In the genomic region with DNA sequence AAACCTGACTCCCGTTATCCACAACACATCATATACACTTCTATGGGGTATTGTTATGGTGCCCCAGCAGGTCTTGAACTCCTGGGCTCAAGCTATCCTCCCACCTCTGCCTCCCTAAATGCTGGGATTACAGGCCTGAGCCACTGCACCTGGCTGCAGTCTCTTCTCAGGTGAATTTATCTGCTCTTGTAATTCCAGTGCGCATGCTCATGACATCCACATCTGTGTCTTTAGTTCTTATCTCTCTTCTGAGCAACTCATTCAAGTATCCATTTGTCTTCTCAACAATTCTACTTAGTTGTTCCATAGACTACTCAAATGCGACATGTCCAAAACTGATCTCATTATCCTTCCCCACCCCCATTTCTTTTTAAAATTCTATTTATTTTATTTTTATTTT, we compare ENCODE assay signal across 1 cellular context.
TF ChIP-seq lines count a peak whose summit lies in the region.

No MANE protein-coding gene starts in this region.

TF ChIP-seq in K562, 482 proteins besides CTCF, POLR2A, EP300 and RAD21:
- TF ChIP-seq NRF1 (conservative IDR thresholded peaks at IDR 0.05 in 1 of 2, IDR thresholded peaks at IDR 0.05 in 1 of 2) (peak; percentile 73 to 77), ZNF780A (CRISPR knock-in tag; IDR thresholded peaks at IDR 0.05) (no peak), STAG1 (CRISPR knock-in tag; IDR thresholded peaks at IDR 0.05; ENCODE audit: borderline replicate concordance) (no peak)
- TF ChIP-seq, protein P1, sequence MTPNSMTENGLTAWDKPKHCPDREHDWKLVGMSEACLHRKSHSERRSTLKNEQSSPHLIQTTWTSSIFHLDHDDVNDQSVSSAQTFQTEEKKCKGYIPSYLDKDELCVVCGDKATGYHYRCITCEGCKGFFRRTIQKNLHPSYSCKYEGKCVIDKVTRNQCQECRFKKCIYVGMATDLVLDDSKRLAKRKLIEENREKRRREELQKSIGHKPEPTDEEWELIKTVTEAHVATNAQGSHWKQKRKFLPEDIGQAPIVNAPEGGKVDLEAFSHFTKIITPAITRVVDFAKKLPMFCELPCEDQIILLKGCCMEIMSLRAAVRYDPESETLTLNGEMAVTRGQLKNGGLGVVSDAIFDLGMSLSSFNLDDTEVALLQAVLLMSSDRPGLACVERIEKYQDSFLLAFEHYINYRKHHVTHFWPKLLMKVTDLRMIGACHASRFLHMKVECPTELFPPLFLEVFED (CRISPR knock-in tag; conservative IDR thresholded peaks at IDR 0.05): no peak
- TF ChIP-seq, protein P2, sequence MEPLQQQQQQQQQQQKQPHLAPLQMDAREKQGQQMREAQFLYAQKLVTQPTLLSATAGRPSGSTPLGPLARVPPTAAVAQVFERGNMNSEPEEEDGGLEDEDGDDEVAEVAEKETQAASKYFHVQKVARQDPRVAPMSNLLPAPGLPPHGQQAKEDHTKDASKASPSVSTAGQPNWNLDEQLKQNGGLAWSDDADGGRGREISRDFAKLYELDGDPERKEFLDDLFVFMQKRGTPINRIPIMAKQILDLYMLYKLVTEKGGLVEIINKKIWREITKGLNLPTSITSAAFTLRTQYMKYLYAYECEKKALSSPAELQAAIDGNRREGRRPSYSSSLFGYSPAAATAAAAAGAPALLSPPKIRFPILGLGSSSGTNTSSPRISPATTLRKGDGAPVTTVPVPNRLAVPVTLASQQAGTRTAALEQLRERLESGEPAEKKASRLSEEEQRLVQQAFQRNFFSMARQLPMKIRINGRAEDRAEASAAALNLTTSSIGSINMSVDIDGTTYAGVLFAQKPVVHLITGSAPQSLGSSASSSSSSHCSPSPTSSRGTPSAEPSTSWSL (CRISPR knock-in tag; IDR thresholded peaks at IDR 0.05; ENCODE audit: borderline replicate concordance): no peak
- TF ChIP-seq, protein P3, sequence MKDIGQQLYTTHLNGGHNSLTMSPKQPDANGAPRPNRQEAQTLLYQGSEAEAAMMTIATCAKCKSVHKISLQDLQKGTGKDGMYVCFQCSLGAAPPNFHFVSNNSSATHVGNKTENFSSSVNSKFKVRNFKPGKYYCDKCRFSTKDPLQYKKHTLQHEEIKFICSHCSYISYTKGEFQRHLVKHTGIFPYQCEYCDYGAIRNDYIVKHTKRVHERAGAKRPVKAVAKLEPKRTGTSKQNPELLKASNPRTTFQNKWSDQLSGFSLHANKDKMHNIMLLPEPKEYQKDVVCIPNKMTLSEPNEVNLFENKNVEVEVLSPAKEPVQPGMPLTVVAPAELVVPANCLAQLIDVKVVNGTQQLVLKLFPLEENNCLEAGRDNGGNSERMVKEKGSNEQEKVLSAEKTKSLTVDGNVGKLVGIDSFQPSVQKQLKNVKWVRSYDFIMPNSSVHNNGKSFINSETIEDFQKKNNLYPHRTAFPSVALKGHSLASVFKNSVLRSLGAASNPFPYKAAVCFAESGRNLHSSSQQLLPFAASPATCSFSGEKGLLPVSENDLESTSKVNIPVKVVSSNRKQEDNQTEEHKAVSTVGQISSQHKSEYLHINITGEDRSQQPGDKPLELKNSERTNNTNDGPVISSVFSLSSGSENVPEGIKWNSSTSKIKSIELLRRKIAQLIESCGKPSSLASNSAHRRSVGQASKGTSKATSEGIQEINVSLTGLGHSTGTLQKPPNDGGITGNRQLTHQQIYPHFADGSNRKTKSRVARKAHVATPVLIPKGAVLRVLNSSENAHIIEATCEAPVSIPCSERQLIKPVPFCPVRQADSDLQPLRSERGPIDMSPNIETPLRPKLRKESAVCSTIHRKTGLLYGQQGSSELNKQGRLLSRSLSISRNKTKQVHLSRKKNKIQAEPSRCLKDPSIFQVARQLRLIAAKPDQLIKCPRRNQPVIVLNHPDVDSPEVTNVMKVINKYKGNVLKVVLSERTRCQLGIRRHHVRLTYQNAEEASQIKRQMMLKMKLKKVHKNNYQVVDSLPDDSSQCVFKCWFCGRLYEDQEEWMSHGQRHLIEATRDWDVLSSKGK (CRISPR knock-in tag; IDR thresholded peaks at IDR 0.05): no peak
